10 cellular contexts compared by ENCODE assay signal in genomic region chr3:177478170-177478859, GRCh38.
DNase-seq lines count a peak whose midpoint lies in the region; TF ChIP-seq lines count a peak whose summit lies in the region.
"Had no signal": no experiment of that assay in that cellular context is flagged by ENCODE, and none has a peak within 500 bp of the region (broad histone marks: within the 10 kb centered on the region; RNA-seq: fewer than 3 reads in every experiment).

No MANE protein-coding gene starts in this region.

- no peak overlapping the region for H3K4me3 ChIP-seq in tibial nerve

- no peak for TF ChIP-seq CTCF in tibial nerve (IDR thresholded peaks at IDR 0.05)
- TF ChIP-seq CTCF in endothelial cell (IDR thresholded peaks at IDR 0.05; ENCODE audit: unreplicated experiment), result no peak

- no peaks in the 10 kb centered on the region for H3K36me3 Mint-ChIP-seq in endothelial cell (ENCODE audit: low read depth, unreplicated experiment)
- H3K36me3 Mint-ChIP-seq: WTC11 had no signal

- no peaks in the 10 kb centered on the region for H3K9me3 ChIP-seq in tibial nerve

- H3K4me1 ChIP-seq in tibial nerve, result peaks cover 0 to 42% (median 0%) of the 10 kb centered on the region in 4 donors

- no peaks in the 10 kb centered on the region for H3K27me3 ChIP-seq in tibial nerve

- no peak overlapping the region for H3K27ac Mint-ChIP-seq in endothelial cell (ENCODE audit: unreplicated experiment)
- H3K27ac Mint-ChIP-seq: WTC11 had no signal

- DNase-seq in HT1080 (ENCODE audit: low read depth) (peak; percentile 98), brain pericyte (ENCODE audit: low read depth, low spot score) (peak; percentile 68), kidney tubule cell (ENCODE audit: low spot score) (peak; percentile 98), tibial nerve (ENCODE audit: low spot score in 2 of 2) (peak in 1 of 2 donors; percentile 52), endothelial cell (ENCODE audit: low spot score) (no peak), NOMO-1 treated with DMSO at 0.1 percent for 48 hours (lab: John Stamatoyannopoulos, UW; ENCODE audit: unreplicated experiment) (no peak)
- no peak for DNase-seq in stimulated activated CD8-positive, alpha-beta memory T cell treated with anti-CD3 and anti-CD28 coated beads, Interleukin-4, amount 100 ng/mL, for 48 hours
- no peak for DNase-seq in central memory CD4-positive, alpha-beta T cell
- DNase-seq: hypothalamus had no signal

- 19 to 24% methylated on average over 4 of the region's 4 CpGs for WGBS in tibial nerve, 2 donors

- TF ChIP-seq EP300 in tibial nerve (IDR thresholded peaks at IDR 0.05), result peak in 1 of 2 donors; percentile 93

- peaks cover 18% of the 10 kb centered on the region for H3K4me1 Mint-ChIP-seq in endothelial cell (ENCODE audit: unreplicated experiment)

- no peaks in the 10 kb centered on the region for H3K36me3 ChIP-seq in tibial nerve

- H3K27ac ChIP-seq in tibial nerve, result peak overlapping the region in 3 of 4 donors; percentile 46 to 73 (median 58)

- H3K4me3 Mint-ChIP-seq in endothelial cell (ENCODE audit: unreplicated experiment), result no peak overlapping the region
- H3K4me3 Mint-ChIP-seq: WTC11 had no signal

- peaks cover 1% of the 10 kb centered on the region for H3K27me3 Mint-ChIP-seq in endothelial cell (ENCODE audit: unreplicated experiment)

- no peaks in the 10 kb centered on the region for H3K9me3 Mint-ChIP-seq in endothelial cell (ENCODE audit: unreplicated experiment)
- H3K9me3 Mint-ChIP-seq: WTC11 had no signal

- no peak for TF ChIP-seq POLR2A in tibial nerve (IDR thresholded peaks at IDR 0.05)

Comparison
In these comparisons a context has a peak if more than half of its experiments do, and no peak if none do; other contexts are left out.
1. DNase-seq: peak in HT1080 (single experiment), brain pericyte (single experiment) and kidney tubule cell (single experiment); none in stimulated activated CD8-positive, alpha-beta memory T cell treated with anti-CD3 and anti-CD28 coated beads, Interleukin-4, amount 100 ng/mL, for 48 hours (single experiment), endothelial cell (single experiment), NOMO-1 treated with DMSO at 0.1 percent for 48 hours (single experiment) and central memory CD4-positive, alpha-beta T cell (single experiment).